Comparison of ENCODE assay signal across 19 cellular contexts in genomic region chr1:154361357-154361756, GRCh38. TPM values are rescaled to one million over a fixed set of nuclear protein-coding genes. Genes with fewer than 3 reads are reported as not detected.
DNase-seq lines count a peak whose midpoint lies in the region; ATAC-seq and TF ChIP-seq lines count a peak whose summit lies in the region.
"Had no signal": no experiment of that assay in that cellular context is flagged by ENCODE, and none has a peak within 500 bp of the region (broad histone marks: within the 10 kb centered on the region; RNA-seq: fewer than 3 reads in every experiment).

No MANE protein-coding gene starts in this region.

- H3K9me3 Mint-ChIP-seq in effector memory CD8-positive, alpha-beta T cell = no peaks in the 10 kb centered on the region
- H3K9me3 Mint-ChIP-seq: CD4-positive, alpha-beta memory T cell had no signal

- H4K20me1 ChIP-seq in GM23248 (ENCODE audit: insufficient read depth) = no peaks in the 10 kb centered on the region

- POLR2A ChIA-PET in AG04450 (lab: Yijun Ruan, JAX) = no interaction called here

- no peaks in the 10 kb centered on the region for H3K36me3 Mint-ChIP-seq in effector memory CD8-positive, alpha-beta T cell (ENCODE audit: insufficient read depth)
- H3K36me3 Mint-ChIP-seq: CD4-positive, alpha-beta memory T cell had no signal

- H3K79me2 ChIP-seq in GM23248 (ENCODE audit: insufficient read depth) (no peaks in the 10 kb centered on the region), mesendoderm (ENCODE audit: control insufficient read depth, insufficient read depth, low read length) (no peaks in the 10 kb centered on the region)

- no peaks in the 10 kb centered on the region for H3K4me1 ChIP-seq in GM23248 (ENCODE audit: insufficient read depth)
- no peaks in the 10 kb centered on the region for H3K4me1 ChIP-seq in mesendoderm (ENCODE audit: control insufficient read depth, low read depth, low read length)

- H3K56ac ChIP-seq in mesendoderm (ENCODE audit: low read length) = peak overlapping the region; percentile 44

- H3K18ac ChIP-seq in mesendoderm (ENCODE audit: low read length) = peak overlapping the region; percentile 84

- no peak overlapping the region for H3K27ac Mint-ChIP-seq in effector memory CD8-positive, alpha-beta T cell

- H3K9me3 ChIP-seq in AG04450 (ENCODE audit: control insufficient read depth, insufficient read depth, low read length) = 0 out of 2 replicates have a peak, but pooled peaks cover 5% of the 10 kb centered on the region
- no peaks in the 10 kb centered on the region for H3K9me3 ChIP-seq in GM23248 (ENCODE audit: low read depth)

- peak overlapping the region; percentile 79 for H3K4ac ChIP-seq in mesendoderm (ENCODE audit: low read depth, low read length)

- no peaks in the 10 kb centered on the region for H3K79me1 ChIP-seq in mesendoderm (ENCODE audit: low read length)

- H3K27ac ChIP-seq in AG04450 (ENCODE audit: low read depth, low read length) (peak overlapping the region; percentile 24), GM23248 (no peak overlapping the region), mesendoderm (ENCODE audit: low read depth, low read length) (no peak overlapping the region)
- H3K27ac ChIP-seq: 22Rv1 had no signal

- 58 to 63% methylated on average over 3 of the region's 3 CpGs for WGBS in GM23248 (ENCODE audit: low coverage in 1 of 2, low lambda C conversion rate in 2 of 2, missing lambda C conversion rate in 2 of 2), 2 experiments
- no CpG with 5 or more reads among the region's 3 CpGs for WGBS in mesendoderm (ENCODE audit: extremely low coverage, insufficient coverage, low lambda C conversion rate)

- H4K5ac ChIP-seq in mesendoderm (ENCODE audit: low read length) = no peak overlapping the region

- no peak overlapping the region for H2BK15ac ChIP-seq in mesendoderm (replicated peaks; ENCODE audit: low read depth)

- H3K9me2 ChIP-seq in GM23248 (ENCODE audit: insufficient read depth) = no peaks in the 10 kb centered on the region

- in situ Hi-C loops in GM23248 (cut with MboI) = no loop called here

- H2BK120ac ChIP-seq in mesendoderm (ENCODE audit: low read depth, low read length) = no peak overlapping the region

- H3K4me3 ChIP-seq in AG04450 (ENCODE audit: low read depth, low read length) (no peak overlapping the region), GM23248 (no peak overlapping the region), mesendoderm (ENCODE audit: low read length) (no peak overlapping the region)

- no peak for ATAC-seq in effector memory CD8-positive, alpha-beta T cell (replicated peaks)

- H2AFZ ChIP-seq in GM23248 = no peak overlapping the region

- CTCF ChIA-PET in AG04450 (lab: Charles Lee) = interaction anchor here (0.9 to 1.6 kb wide), 5 partner anchors 9 to 35 kb away, joined by 3 to 11 read pairs (median 5); no protein-coding TSS in a partner anchor

- H2AK5ac ChIP-seq in mesendoderm (ENCODE audit: low read length) = no peak overlapping the region

- H3K23ac ChIP-seq in mesendoderm (ENCODE audit: low read length) = no peak overlapping the region

- peaks cover 6% of the 10 kb centered on the region for H3K27me3 ChIP-seq in AG04450 (ENCODE audit: control insufficient read depth, insufficient read depth, low read length)
- no peaks in the 10 kb centered on the region for H3K27me3 ChIP-seq in GM23248 (replicated peaks; ENCODE audit: insufficient read depth)
- no peaks in the 10 kb centered on the region for H3K27me3 ChIP-seq in mesendoderm (ENCODE audit: insufficient read depth, low read length, poor library complexity)

- H3K36me3 ChIP-seq in GM23248 (ENCODE audit: low read depth) (no peaks in the 10 kb centered on the region), mesendoderm (ENCODE audit: control insufficient read depth, insufficient read depth, low read length) (no peaks in the 10 kb centered on the region)

- H3F3A ChIP-seq in GM23248 (ENCODE audit: insufficient read depth) = no peaks in the 10 kb centered on the region

- no peak overlapping the region for H4K8ac ChIP-seq in mesendoderm (ENCODE audit: low read depth, low read length)

- H3K27me3 Mint-ChIP-seq in effector memory CD8-positive, alpha-beta T cell = peaks cover 0 to 5% of the 10 kb centered on the region in 2 donors
- H3K27me3 Mint-ChIP-seq: CD4-positive, alpha-beta memory T cell had no signal

- H3K4me2 ChIP-seq in GM23248 (ENCODE audit: unreplicated experiment) (no peak overlapping the region), mesendoderm (ENCODE audit: low read length) (no peak overlapping the region)

- no peak for TF ChIP-seq CTCF in AG04450 (IDR thresholded peaks at IDR 0.05; ENCODE audit: low read depth, low read length)

- peak overlapping the region; percentile 63 for H2BK5ac ChIP-seq in mesendoderm (ENCODE audit: low read length)

- no peak overlapping the region for H3K4me3 Mint-ChIP-seq in effector memory CD8-positive, alpha-beta T cell
- H3K4me3 Mint-ChIP-seq: CD4-positive, alpha-beta memory T cell had no signal

- DNase-seq in AG04450 (ENCODE audit: low read depth, low spot score) (no peak), GM23248 (peak; percentile 27), M059J (ENCODE audit: low read depth) (peak; percentile 15), mesendoderm (no peak), retina (no peak), NCI-H82 (lab: John Stamatoyannopoulos, UW) (no peak)
- DNase-seq in effector memory CD8-positive, alpha-beta T cell = no peak
- DNase-seq: C1 segment of cervical spinal cord; Calu3; CD4-positive, alpha-beta memory T cell; COR-L47; DMS53; DMS79 treated with DMSO at 0.1 percent for 48 hours; H7; HCEC 1CT had no signal

- H3K9ac ChIP-seq in GM23248 (no peak overlapping the region), mesendoderm (ENCODE audit: low read length) (no peak overlapping the region)

- no peaks in the 10 kb centered on the region for H3K4me1 Mint-ChIP-seq in effector memory CD8-positive, alpha-beta T cell (ENCODE audit: low read depth in 2 of 2)

RNA-seq across cellular contexts. Expression of gene ATP8B2, which starts 36.0 kb away (rescaled TPM):
- polyA plus RNA-seq in AG04450 (2011; rRNA removed) (42.5 and 45.7 TPM in 2 replicates), GM23248 (2016; fragmentation: Nextera tagmentation; extraction: Ambion mirVana) (17.6 and 20.1 TPM in 2 replicates)
- 52.4 and 56.3 TPM in 2 replicates for polyA minus RNA-seq in AG04450 (2011; rRNA and poly(A)+ RNA removed)
- total RNA-seq in GM23248 (2014; rRNA removed; shearing (Covaris generic)) = 200 and 203 TPM in 2 replicates
- total RNA-seq in M059J (2014; rRNA removed; shearing (Covaris generic)) = 48.6 and 57.2 TPM in 2 replicates
- polyA plus RNA-seq in mesendoderm (2013, experiment 1 of 2) = 22.7 TPM
- 23.2 TPM for polyA plus RNA-seq in mesendoderm (2013, experiment 2 of 2)

RNA-seq across cellular contexts. Expression of gene AQP10, which starts 40.5 kb away (rescaled TPM):
- polyA plus RNA-seq in AG04450 (2011; rRNA removed) = not detected in 2 replicates
- not detected in 2 replicates for polyA minus RNA-seq in AG04450 (2011; rRNA and poly(A)+ RNA removed)
- not detected in 2 replicates for total RNA-seq in GM23248 (2014; rRNA removed; shearing (Covaris generic))
- polyA plus RNA-seq in GM23248 (2016; fragmentation: Nextera tagmentation; extraction: Ambion mirVana) = not detected in 2 replicates
- total RNA-seq in M059J (2014; rRNA removed; shearing (Covaris generic)) = not detected in 2 replicates
- not detected for polyA plus RNA-seq in mesendoderm (2013, experiment 1 of 2)
- not detected for polyA plus RNA-seq in mesendoderm (2013, experiment 2 of 2)
- total RNA-seq: Calu3; CD4-positive, alpha-beta memory T cell; Daoy; H1; H7 had no signal
- polyA plus RNA-seq: BJ; CD4-positive, alpha-beta memory T cell; H1 had no signal

RNA-seq across cellular contexts. Expression of gene IL6R, which starts 43.8 kb away (rescaled TPM):
- polyA plus RNA-seq in AG04450 (2011; rRNA removed) = 5.9 and 6.1 TPM in 2 replicates
- polyA minus RNA-seq in AG04450 (2011; rRNA and poly(A)+ RNA removed) = 8.3 and 14.7 TPM in 2 replicates
- total RNA-seq in GM23248 (2014; rRNA removed; shearing (Covaris generic)) = 3.9 and 8.8 TPM in 2 replicates
- 1.3 and 2.1 TPM in 2 replicates for polyA plus RNA-seq in GM23248 (2016; fragmentation: Nextera tagmentation; extraction: Ambion mirVana)
- total RNA-seq in M059J (2014; rRNA removed; shearing (Covaris generic)) = 2.3 and 3.8 TPM in 2 replicates
- 2.4 TPM for polyA plus RNA-seq in mesendoderm (2013, experiment 1 of 2)
- polyA plus RNA-seq in mesendoderm (2013, experiment 2 of 2) = 3.6 TPM

Comparison
In these comparisons a context has a peak if more than half of its experiments do, and no peak if none do; other contexts are left out.
1. DNase-seq: peak in GM23248 (single experiment) and M059J (single experiment); none in AG04450 (single experiment), mesendoderm (single experiment), retina (single experiment), effector memory CD8-positive, alpha-beta T cell (0 of 3) and NCI-H82 (single experiment).